In genomic region chr12:57342207-57342691, GRCh38 we compare ENCODE assay signal across 8 cellular contexts.
DNase-seq lines count a peak whose midpoint lies in the region; ATAC-seq and TF ChIP-seq lines count a peak whose summit lies in the region.

No MANE protein-coding gene starts in this region.

- CTCF ChIA-PET in Panc1 (lab: Charles Lee) = interaction anchor here (0.8 kb wide), 1 partner anchor 99 kb away, joined by 5 read pairs; no protein-coding TSS in a partner anchor
- CTCF ChIA-PET in GM10248 (lab: Yijun Ruan, JAX) = interaction anchor here (0.7 to 3.3 kb wide), 15 partner anchors 8 to 272 kb away, joined by 3 to 16 read pairs (median 3); partner anchors contain the start of genes GLI1 and SHMT2

- H3K4me1 ChIP-seq in ES-I3 (ENCODE audit: insufficient read depth, low read length) (peaks cover 16% of the 10 kb centered on the region), Panc1 (ENCODE audit: control insufficient read depth, insufficient read depth, low read length) (0 out of 2 replicates have a peak, but pooled peaks cover 2% of the 10 kb centered on the region)

- no peak for DNase-seq in Panc1 (ENCODE audit: low read depth, low spot score)
- peak; percentile 2 to 33 for DNase-seq in foreskin fibroblast
- DNase-seq in omental fat pad (ENCODE audit: low spot score) = no peak
- no peak for DNase-seq in GM10248 (ENCODE audit: extremely low spot score)
- DNase-seq in NCI-H446 treated with DMSO at 0.1 percent for 48 hours (lab: John Stamatoyannopoulos, UW) = no peak
- DNase-seq in HuH-7 (ENCODE audit: low spot score) = no peak
- DNase-seq in stimulated activated CD4-positive, alpha-beta T cell treated with anti-CD3 and anti-CD28 coated beads, Interleukin-2, amount 100 ng/mL, for 24 hours = no peak

- no peak overlapping the region for H3K4me3 ChIP-seq in Panc1 (ENCODE audit: low read depth in 2 of 2, low read length in 2 of 2)
- H3K4me3 ChIP-seq in foreskin fibroblast (ENCODE audit: low read depth in 1 of 2, low read length in 2 of 2) = no peak overlapping the region

- POLR2A ChIA-PET in Panc1 (lab: Charles Lee) (interaction anchor here (0.6 kb wide), 1 partner anchor 23 kb away, joined by 3 read pairs; no protein-coding TSS in a partner anchor), GM10248 (lab: Yijun Ruan, JAX) (interaction anchor here (0.6 to 1.2 kb wide), 2 partner anchors 29 to 44 kb away, joined by 3 to 5 read pairs; no protein-coding TSS in a partner anchor)

- H3K9me3 ChIP-seq in ES-I3 (ENCODE audit: control insufficient read depth, insufficient read depth, low read length) (no peaks in the 10 kb centered on the region), Panc1 (ENCODE audit: control insufficient read depth, insufficient read depth, low read depth, low read length) (no peaks in the 10 kb centered on the region)

- peak overlapping the region; percentile 22; the same call in 1 of the 2 replicates for H3K9ac ChIP-seq in ES-I3 (ENCODE audit: low read depth, low read length)

- in situ Hi-C loops in Panc1 (cut with HindIII; ENCODE audit: low pct_unique_long_range_greater_than_20kb, low sequenced_read_pairs) = no loop called here

- BruUV-seq in Panc1 (replicated peaks; lab: Mats Ljungman, UMichigan) = no TSS peak

- no peak for TF ChIP-seq CTCF in Panc1 (IDR thresholded peaks at IDR 0.05)
- TF ChIP-seq CTCF in foreskin fibroblast (IDR thresholded peaks at IDR 0.05; ENCODE audit: low read depth, low read length) = no peak
- TF ChIP-seq CTCF in omental fat pad (IDR thresholded peaks at IDR 0.05) = no peak
- TF ChIP-seq CTCF in GM10248 (IDR thresholded peaks at IDR 0.05; ENCODE audit: control extremely low read depth, extremely low read depth, low read depth, missing control alignments) = no peak

- ATAC-seq in Panc1 (peak; percentile 60; the same call in 1 of the 2 replicates), omental fat pad (ENCODE audit: low FRiP score) (peak; percentile 68)

- no peaks in the 10 kb centered on the region for H3K36me3 ChIP-seq in ES-I3 (ENCODE audit: insufficient read depth, low read length)
- no peaks in the 10 kb centered on the region for H3K36me3 ChIP-seq in Panc1 (ENCODE audit: control insufficient read depth, insufficient read depth, low read length)

- intact Hi-C loops in Panc1 (cut with micrococcal nuclease; ENCODE audit: unreplicated experiment) = no loop called here

- no peak overlapping the region for H3K27ac ChIP-seq in Panc1 (ENCODE audit: low read length)

- H3K27me3 ChIP-seq in Panc1 (ENCODE audit: control insufficient read depth, insufficient read depth, low read length) = no peaks in the 10 kb centered on the region

Comparison
In these comparisons a context has a peak if more than half of its experiments do, and no peak if none do; other contexts are left out.
1. DNase-seq: peak in foreskin fibroblast (2 of 2); none in Panc1 (single experiment), omental fat pad (single experiment), GM10248 (single experiment), NCI-H446 treated with DMSO at 0.1 percent for 48 hours (single experiment), HuH-7 (single experiment) and stimulated activated CD4-positive, alpha-beta T cell treated with anti-CD3 and anti-CD28 coated beads, Interleukin-2, amount 100 ng/mL, for 24 hours (0 of 2).